12 cellular contexts compared by ENCODE assay signal in genomic region chr17:18318122-18318521, GRCh38. TPM values are rescaled to one million over a fixed set of nuclear protein-coding genes. Genes with fewer than 3 reads are reported as not detected.
A peak's percentile ranks its signal among the peaks of the same experiment; 100 is the strongest.
DNase-seq lines count a peak whose midpoint lies in the region; ATAC-seq and TF ChIP-seq lines count a peak whose summit lies in the region.
"Had no signal": no experiment of that assay in that cellular context is flagged by ENCODE, and none has a peak within 500 bp of the region (broad histone marks: within the 10 kb centered on the region; RNA-seq: fewer than 3 reads in every experiment).

No MANE protein-coding gene starts in this region.

- DNase-seq in Karpas-422 (no peak), breast epithelium (ENCODE audit: low spot score in 2 of 2) (no peak), left lung (no peak), erythroblast (lab: John Stamatoyannopoulos, UW) (no peak), GDM1 (lab: John Stamatoyannopoulos, UW) (no peak), HCEC 1CT (no peak)
- no peak for DNase-seq in naive thymus-derived CD8-positive, alpha-beta T cell
- DNase-seq: activated effector memory CD4-positive, alpha-beta T cell treated with Interleukin-2 at 50 U/mL for 16 hours had no signal

- H3K4me3 ChIP-seq in BLaER1 (no peak overlapping the region), Karpas-422 (ENCODE audit: low read length) (peak overlapping the region; percentile 27; the same call in 1 of the 2 replicates), breast epithelium (peak overlapping the region; percentile 4 to 94 (median 25)), left lung (peak overlapping the region in 1 of 2 donors; percentile 32)

- H3K9ac ChIP-seq in BLaER1 (peak overlapping the region; percentile 64), Karpas-422 (ENCODE audit: low read length) (peak overlapping the region; percentile 14; the same call in 1 of the 2 replicates)

- no peak overlapping the region for H2AFZ ChIP-seq in Karpas-422 (ENCODE audit: low read length)

- H3K36me3 ChIP-seq in BLaER1 (peaks cover 63% of the 10 kb centered on the region), Karpas-422 (ENCODE audit: insufficient read depth, low read length) (peaks cover 4% of the 10 kb centered on the region; the same call in 1 of the 2 replicates), breast epithelium (peaks cover 4% of the 10 kb centered on the region), left lung (peaks cover 0 to 65% of the 10 kb centered on the region in 2 donors)

- no peaks in the 10 kb centered on the region for H3K27me3 Mint-ChIP-seq in naive thymus-derived CD8-positive, alpha-beta T cell

- peaks cover 71% of the 10 kb centered on the region for H3K79me2 ChIP-seq in Karpas-422 (ENCODE audit: low read length)

- H3K27ac ChIP-seq in BLaER1 (0 out of 2 replicates have a peak overlapping the region, but pooled peaks have one; percentile 4), Karpas-422 (ENCODE audit: low read length) (no peak overlapping the region), breast epithelium (peak overlapping the region in 1 of 2 donors; percentile 57), left lung (peak overlapping the region in 1 of 2 donors; percentile 63)
- H3K27ac ChIP-seq: tibial nerve had no signal

- H3K4me1 Mint-ChIP-seq in naive thymus-derived CD8-positive, alpha-beta T cell, result peaks cover 46 to 87% (median 76%) of the 10 kb centered on the region in 4 donors

- peak overlapping the region; percentile 41 to 95 (median 56) for H3K4me3 Mint-ChIP-seq in naive thymus-derived CD8-positive, alpha-beta T cell

- peaks cover 71% of the 10 kb centered on the region for H4K20me1 ChIP-seq in BLaER1
- peaks cover 11% of the 10 kb centered on the region; the same call in 1 of the 2 replicates for H4K20me1 ChIP-seq in Karpas-422 (ENCODE audit: insufficient read depth, low read depth, low read length)

- TF ChIP-seq CTCF in breast epithelium (IDR thresholded peaks at IDR 0.05), result no peak
- no peak for TF ChIP-seq CTCF in left lung (IDR thresholded peaks at IDR 0.05)

- H3K4me2 ChIP-seq in BLaER1, result peak overlapping the region; percentile 94
- peak overlapping the region; percentile 30 for H3K4me2 ChIP-seq in Karpas-422 (ENCODE audit: low read depth, low read length, poor library complexity, severe bottlenecking)

- peaks cover 0 to 2% (median 0%) of the 10 kb centered on the region in 9 donors for H3K9me3 Mint-ChIP-seq in naive thymus-derived CD8-positive, alpha-beta T cell

- H3K27me3 ChIP-seq in BLaER1 (no peaks in the 10 kb centered on the region), Karpas-422 (ENCODE audit: low read length) (no peaks in the 10 kb centered on the region), breast epithelium (no peaks in the 10 kb centered on the region), left lung (no peaks in the 10 kb centered on the region)
- H3K27me3 ChIP-seq: tibial nerve had no signal

- H3K36me3 Mint-ChIP-seq in naive thymus-derived CD8-positive, alpha-beta T cell, result peaks cover 0 to 44% (median 17%) of the 10 kb centered on the region in 3 donors

- H3K9me2 ChIP-seq in Karpas-422 (replicated peaks; ENCODE audit: insufficient read depth, low read length), result no peaks in the 10 kb centered on the region

- no peaks in the 10 kb centered on the region for H3K9me3 ChIP-seq in BLaER1
- H3K9me3 ChIP-seq in Karpas-422 (ENCODE audit: low read length), result no peaks in the 10 kb centered on the region
- no peaks in the 10 kb centered on the region for H3K9me3 ChIP-seq in breast epithelium
- H3K9me3 ChIP-seq in left lung, result no peaks in the 10 kb centered on the region
- H3K9me3 ChIP-seq: tibial nerve had no signal

- intact Hi-C loops in breast epithelium (cut with DNase I; ENCODE audit: low total_unique reads), result no loop called here
- intact Hi-C loops in left lung (cut with DNase I), result no loop called here

- TF ChIP-seq POLR2A in breast epithelium (IDR thresholded peaks at IDR 0.05) (no peak), erythroblast (IDR thresholded peaks at IDR 0.05; ENCODE audit: low read length) (no peak)

- POLR2A ChIA-PET in naive thymus-derived CD8-positive, alpha-beta T cell (lab: Charles Lee), result no interaction called here

- no peak for ATAC-seq in naive thymus-derived CD8-positive, alpha-beta T cell
- no peak for ATAC-seq in left lung

- H3K27ac Mint-ChIP-seq in naive thymus-derived CD8-positive, alpha-beta T cell, result peak overlapping the region in 6 of 10 donors; percentile 53 to 68 (median 58)

- H3K4me1 ChIP-seq in BLaER1 (peaks cover 61% of the 10 kb centered on the region), Karpas-422 (ENCODE audit: low read length) (peaks cover 42% of the 10 kb centered on the region), breast epithelium (peaks cover 18 to 58% of the 10 kb centered on the region in 2 donors), left lung (peaks cover 47 to 76% of the 10 kb centered on the region in 2 donors)

RNA-seq across cellular contexts. Expression of gene SMCR8, which starts 3.0 kb away (rescaled TPM):
- total RNA-seq in Karpas-422 (2014; rRNA removed; shearing (Covaris generic); ENCODE audit: low replicate concordance), result 12.7 and 14.4 TPM in 2 replicates
- total RNA-seq in breast epithelium (10 to 100 TPM; 16.4 to 20.9 (median 16.8) TPM), left lung (10 to 100 TPM; 16.7 to 23.4 TPM)
- 10 to 100 TPM; 49.4 to 51.7 TPM for total RNA-seq in naive thymus-derived CD8-positive, alpha-beta T cell
- polyA plus RNA-seq in naive thymus-derived CD8-positive, alpha-beta T cell, result 1 to 10 TPM; 3.0 to 6.0 (median 5.3) TPM

RNA-seq across cellular contexts. Expression of gene TOP3A, which starts 3.3 kb away (rescaled TPM):
- total RNA-seq in Karpas-422 (2014; rRNA removed; shearing (Covaris generic); ENCODE audit: low replicate concordance), result 19.0 and 34.9 TPM in 2 replicates
- total RNA-seq in breast epithelium (10 to 100 TPM; 25.9 to 46.5 (median 30.1) TPM), left lung (10 to 100 TPM; 24.7 to 43.8 TPM)
- 10 to 100 TPM; 47.7 to 49.7 TPM for total RNA-seq in naive thymus-derived CD8-positive, alpha-beta T cell
- 10 to 100 TPM in 2 of 3 donors, 1 to 10 TPM in 1; 9.0 to 24.9 (median 13.5) TPM for polyA plus RNA-seq in naive thymus-derived CD8-positive, alpha-beta T cell

RNA-seq across cellular contexts. Expression of gene SHMT1, which starts 45.2 kb away (rescaled TPM):
- 16.7 and 17.7 TPM in 2 replicates for total RNA-seq in Karpas-422 (2014; rRNA removed; shearing (Covaris generic); ENCODE audit: low replicate concordance)
- total RNA-seq in breast epithelium, result 100 to 1,000 TPM in 1 of 3 donors, 10 to 100 TPM in 2; 38.3 to 144 (median 47.1) TPM
- total RNA-seq in naive thymus-derived CD8-positive, alpha-beta T cell, result 10 to 100 TPM; 17.1 to 20.1 TPM
- 10 to 100 TPM; 20.5 to 35.8 (median 35.7) TPM for polyA plus RNA-seq in naive thymus-derived CD8-positive, alpha-beta T cell
- 10 to 100 TPM; 38.1 to 45.3 TPM for total RNA-seq in left lung

RNA-seq across cellular contexts. Expression of gene MIEF2, which starts 57.7 kb away (rescaled TPM):
- total RNA-seq in Karpas-422 (2014; rRNA removed; shearing (Covaris generic); ENCODE audit: low replicate concordance), result 4.5 and 14.2 TPM in 2 replicates
- total RNA-seq in breast epithelium (10 to 100 TPM in 2 of 3 donors, 1 to 10 TPM in 1; 9.8 to 29.6 (median 19.0) TPM), left lung (10 to 100 TPM in 1 of 2 donors, 1 to 10 TPM in 1; 9.0 to 16.3 TPM)
- total RNA-seq in naive thymus-derived CD8-positive, alpha-beta T cell, result 10 to 100 TPM; 16.7 to 17.4 TPM
- polyA plus RNA-seq in naive thymus-derived CD8-positive, alpha-beta T cell, result 10 to 100 TPM; 10.7 to 14.4 (median 10.8) TPM

RNA-seq across cellular contexts. Expression of gene EVPLL, which starts 59.5 kb away (rescaled TPM):
- total RNA-seq in Karpas-422 (2014; rRNA removed; shearing (Covaris generic); ENCODE audit: low replicate concordance), result not detected in 2 replicates
- under 1 TPM in 2 of 3 donors, not detected in 1; 0.32 to 0.73 TPM for total RNA-seq in breast epithelium
- total RNA-seq in naive thymus-derived CD8-positive, alpha-beta T cell, result not detected
- under 1 TPM in 1 of 3 donors, not detected in 2; 0.08 TPM for polyA plus RNA-seq in naive thymus-derived CD8-positive, alpha-beta T cell
- 1 to 10 TPM; 2.3 to 3.1 TPM for total RNA-seq in left lung
- total RNA-seq: Daoy; T-helper 1 cell treated with Interleukin-12 subunit alpha and Interleukin-12 subunit beta and Interleukin-4 antibody, amounts not matched to agents 30 ng/mL and 1 ng/mL, for 36 hours; tibial nerve had no signal
